In the genomic region with DNA sequence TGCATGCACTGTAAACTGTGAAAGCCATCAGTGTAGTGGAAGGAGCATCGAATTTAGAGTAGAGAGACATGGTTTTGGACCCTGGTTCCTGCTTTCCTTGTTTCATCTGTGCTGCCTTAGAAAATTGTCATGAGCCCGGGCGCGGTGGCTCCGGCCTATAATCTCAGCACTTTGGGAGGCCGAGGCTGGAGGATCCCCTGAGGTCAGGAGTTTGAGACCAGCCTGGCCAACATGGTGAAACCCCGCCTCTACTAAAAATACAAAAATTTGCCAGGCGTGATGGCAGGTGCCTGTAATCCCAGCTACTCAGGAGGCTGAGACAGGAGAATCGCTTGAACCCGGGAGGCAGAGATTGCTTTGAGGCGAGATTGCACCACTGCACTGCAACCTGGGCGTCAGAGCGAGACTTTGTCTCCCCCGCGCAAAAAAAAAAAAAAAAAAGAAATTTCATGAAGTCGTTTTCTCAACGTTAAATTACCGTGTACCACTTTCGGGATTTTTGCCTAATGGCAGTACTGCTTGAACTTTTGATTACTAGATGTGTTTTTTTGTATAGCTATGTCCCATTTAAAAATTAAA, we compare ENCODE assay signal across 1 cellular context.
TF ChIP-seq lines count a peak whose summit lies in the region.

No MANE protein-coding gene starts in this region.

TF ChIP-seq in HepG2, 621 proteins besides CTCF, POLR2A, EP300 and RAD21 (continued from another document):
- no peak for TF ChIP-seq ZNF543 (CRISPR knock-in tag; IDR thresholded peaks at IDR 0.05)
- no peak for TF ChIP-seq HOXA5 (CRISPR knock-in tag; IDR thresholded peaks at IDR 0.05)
- TF ChIP-seq ZNF772 (CRISPR knock-in tag; IDR thresholded peaks at IDR 0.05), result no peak
- TF ChIP-seq TRIM24 (CRISPR knock-in tag; IDR thresholded peaks at IDR 0.05), result no peak
- TF ChIP-seq ZNF563 (CRISPR knock-in tag; IDR thresholded peaks at IDR 0.05), result no peak; the same call in 1 of the 2 replicates
- TF ChIP-seq ZMYM3 (CRISPR knock-in tag; IDR thresholded peaks at IDR 0.05), result peak; percentile 79; the same call in 1 of the 2 replicates
- TF ChIP-seq JARID2 (CRISPR knock-in tag; IDR thresholded peaks at IDR 0.05; ENCODE audit: insufficient replicate concordance), result no peak
- TF ChIP-seq ATF3 (CRISPR knock-in tag; IDR thresholded peaks at IDR 0.05), result no peak
- no peak for TF ChIP-seq KLF6 (CRISPR knock-in tag; IDR thresholded peaks at IDR 0.05)
- no peak for TF ChIP-seq ZMYM2 (CRISPR knock-in tag; IDR thresholded peaks at IDR 0.05)
- 0 out of 2 replicates have a peak, but pooled peaks have one; percentile 12 for TF ChIP-seq ZNF646 (CRISPR knock-in tag; IDR thresholded peaks at IDR 0.05)
- no peak for TF ChIP-seq ZNF3 (CRISPR knock-in tag; IDR thresholded peaks at IDR 0.05)
- TF ChIP-seq ZNF20 (CRISPR knock-in tag; IDR thresholded peaks at IDR 0.05), result no peak
- TF ChIP-seq ZNF124 (CRISPR knock-in tag; IDR thresholded peaks at IDR 0.05), result no peak
- TF ChIP-seq SMAD9 (CRISPR knock-in tag; IDR thresholded peaks at IDR 0.05), result 0 out of 2 replicates have a peak, but pooled peaks have one; percentile 77
- TF ChIP-seq HNRNPLL (IDR thresholded peaks at IDR 0.05; ENCODE audit: low read depth, low read length, poor library complexity, severe bottlenecking), result no peak
- TF ChIP-seq ZNF451 (CRISPR knock-in tag; IDR thresholded peaks at IDR 0.05), result no peak
- TF ChIP-seq ZNF724P (CRISPR knock-in tag; IDR thresholded peaks at IDR 0.05; ENCODE audit: borderline replicate concordance), result no peak
- no peak for TF ChIP-seq ZFP90 (CRISPR knock-in tag; IDR thresholded peaks at IDR 0.05; ENCODE audit: borderline replicate concordance)
- TF ChIP-seq DR1 (CRISPR knock-in tag; IDR thresholded peaks at IDR 0.05), result no peak
- no peak for TF ChIP-seq TCF12 (IDR thresholded peaks at IDR 0.05)
- 0 out of 2 replicates have a peak, but pooled peaks have one; percentile 8 for TF ChIP-seq TCF12 (CRISPR knock-in tag; IDR thresholded peaks at IDR 0.05)
- no peak for TF ChIP-seq ZNF556 (CRISPR knock-in tag; IDR thresholded peaks at IDR 0.05; ENCODE audit: borderline replicate concordance)
- TF ChIP-seq ZNF558 (CRISPR knock-in tag; IDR thresholded peaks at IDR 0.05; ENCODE audit: borderline replicate concordance), result no peak
- no peak for TF ChIP-seq SMAD1 (CRISPR knock-in tag; IDR thresholded peaks at IDR 0.05; ENCODE audit: borderline replicate concordance, low read depth)
- no peak for TF ChIP-seq MAFF (IDR thresholded peaks at IDR 0.05; ENCODE audit: low read depth, low read length)
- TF ChIP-seq, protein P1, sequence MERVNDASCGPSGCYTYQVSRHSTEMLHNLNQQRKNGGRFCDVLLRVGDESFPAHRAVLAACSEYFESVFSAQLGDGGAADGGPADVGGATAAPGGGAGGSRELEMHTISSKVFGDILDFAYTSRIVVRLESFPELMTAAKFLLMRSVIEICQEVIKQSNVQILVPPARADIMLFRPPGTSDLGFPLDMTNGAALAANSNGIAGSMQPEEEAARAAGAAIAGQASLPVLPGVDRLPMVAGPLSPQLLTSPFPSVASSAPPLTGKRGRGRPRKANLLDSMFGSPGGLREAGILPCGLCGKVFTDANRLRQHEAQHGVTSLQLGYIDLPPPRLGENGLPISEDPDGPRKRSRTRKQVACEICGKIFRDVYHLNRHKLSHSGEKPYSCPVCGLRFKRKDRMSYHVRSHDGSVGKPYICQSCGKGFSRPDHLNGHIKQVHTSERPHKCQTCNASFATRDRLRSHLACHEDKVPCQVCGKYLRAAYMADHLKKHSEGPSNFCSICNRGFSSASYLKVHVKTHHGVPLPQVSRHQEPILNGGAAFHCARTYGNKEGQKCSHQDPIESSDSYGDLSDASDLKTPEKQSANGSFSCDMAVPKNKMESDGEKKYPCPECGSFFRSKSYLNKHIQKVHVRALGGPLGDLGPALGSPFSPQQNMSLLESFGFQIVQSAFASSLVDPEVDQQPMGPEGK (CRISPR knock-in tag; IDR thresholded peaks at IDR 0.05), result no peak
- TF ChIP-seq ZBTB49 (CRISPR knock-in tag; IDR thresholded peaks at IDR 0.05; ENCODE audit: borderline replicate concordance), result peak; percentile 16; the same call in 1 of the 2 replicates
- TF ChIP-seq ZNF337 (CRISPR knock-in tag; IDR thresholded peaks at IDR 0.05; ENCODE audit: borderline replicate concordance, low read depth), result 0 out of 2 replicates have a peak, but pooled peaks have one; percentile 18
- no peak for TF ChIP-seq TCF7L2 (IDR thresholded peaks at IDR 0.05; ENCODE audit: low read depth, low read length)
- no peak for TF ChIP-seq SOX5 (CRISPR knock-in tag; IDR thresholded peaks at IDR 0.05; ENCODE audit: borderline replicate concordance)
- no peak for TF ChIP-seq SMYD3 (CRISPR knock-in tag; IDR thresholded peaks at IDR 0.05)
- no peak for TF ChIP-seq ZSCAN25 (CRISPR knock-in tag; IDR thresholded peaks at IDR 0.05)
- 0 out of 2 replicates have a peak, but pooled peaks have one; percentile 54 for TF ChIP-seq GLI4 (CRISPR knock-in tag; IDR thresholded peaks at IDR 0.05; ENCODE audit: borderline replicate concordance)
